28 cellular contexts compared by ENCODE assay signal in the genomic region with DNA sequence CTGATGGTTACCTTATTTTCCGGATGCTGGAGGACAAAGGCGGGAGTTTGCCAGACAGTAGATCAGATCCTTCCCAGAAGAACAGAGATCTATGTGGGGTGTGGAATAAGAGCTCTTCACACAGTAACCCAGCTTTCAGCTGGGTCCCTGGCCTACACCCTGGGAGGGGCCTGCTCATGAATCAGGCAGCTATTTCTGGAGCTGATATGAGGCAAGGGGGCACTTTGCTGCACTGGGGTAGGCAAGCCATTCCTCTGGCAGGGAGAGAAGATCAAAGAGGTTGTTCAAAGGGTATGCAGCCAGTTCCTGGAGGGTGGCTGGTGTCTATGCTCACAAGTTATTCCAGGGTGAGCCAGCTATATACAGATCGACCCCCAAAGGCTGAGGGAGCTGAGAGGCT. TPM values are rescaled to one million over a fixed set of nuclear protein-coding genes. Genes with fewer than 3 reads are reported as not detected.
DNase-seq lines count a peak whose midpoint lies in the region; ATAC-seq, FAIRE-seq and TF ChIP-seq lines count a peak whose summit lies in the region.
"Had no signal": no experiment of that assay in that cellular context is flagged by ENCODE, and none has a peak within 500 bp of the region (broad histone marks: within the 10 kb centered on the region; RNA-seq: fewer than 3 reads in every experiment).

No MANE protein-coding gene starts in this region.

- peak overlapping the region; percentile 84 for H3K27ac Mint-ChIP-seq in astrocyte (ENCODE audit: unreplicated experiment)
- no peak overlapping the region for H3K27ac Mint-ChIP-seq in WTC11
- H3K27ac Mint-ChIP-seq: activated T-cell treated with anti-CD3 and anti-CD28 coated beads, Interleukin-2, amount 50 U/mL, for 24 hours; stimulated activated memory B cell treated with anti-CD40 and anti-IgM and Interleukin-4, amounts not matched to agents 10 μg/mL and 1 μg/mL and 100 μg/mL, for 72 hours had no signal

- H3K9me3 ChIP-seq in HEK293 (ENCODE audit: control insufficient read depth, insufficient read depth, low read depth, low read length) (no peaks in the 10 kb centered on the region), astrocyte (ENCODE audit: insufficient read depth, low read depth, low read length) (no peaks in the 10 kb centered on the region), left ventricle myocardium inferior (replicated peaks) (no peaks in the 10 kb centered on the region), osteoblast (ENCODE audit: low read depth, low read length) (no peaks in the 10 kb centered on the region)
- H3K9me3 ChIP-seq: esophagus squamous epithelium, spleen, uterus had no signal

- ATAC-seq in HG03139 (IDR thresholded peaks at IDR 0.05; ENCODE audit: unreplicated experiment) (no peak), WTC11 (no peak)
- ATAC-seq in activated T-cell treated with anti-CD3 and anti-CD28 coated beads, Interleukin-2, amount 50 U/mL, for 4 hours: no peak
- ATAC-seq: stimulated activated memory B cell treated with anti-CD40 and anti-IgM and Interleukin-4, amounts not matched to agents 10 μg/mL and 1 μg/mL and 100 μg/mL, for 72 hours had no signal

- no peak for TF ChIP-seq CTCF in HEK293 (tag by site-specific recombination; IDR thresholded peaks at IDR 0.05)
- no peak for TF ChIP-seq CTCF in astrocyte (IDR thresholded peaks at IDR 0.05; ENCODE audit: insufficient read depth, low read depth, low read length)
- TF ChIP-seq CTCF in left ventricle myocardium inferior (IDR thresholded peaks at IDR 0.05; ENCODE audit: borderline replicate concordance): no peak
- no peak for TF ChIP-seq CTCF in osteoblast (IDR thresholded peaks at IDR 0.05; ENCODE audit: extremely low read depth, low read depth, low read length)
- no peak for TF ChIP-seq CTCF in WTC11 (IDR thresholded peaks at IDR 0.05)

- H3K27me3 ChIP-seq in astrocyte (ENCODE audit: insufficient read depth, low read length): no peaks in the 10 kb centered on the region
- no peaks in the 10 kb centered on the region for H3K27me3 ChIP-seq in left ventricle myocardium inferior (ENCODE audit: low read depth)
- H3K27me3 ChIP-seq in osteoblast (ENCODE audit: insufficient read depth, low read length): no peaks in the 10 kb centered on the region
- H3K27me3 ChIP-seq: brain microvascular endothelial cell, esophagus squamous epithelium, uterus had no signal

- H2AFZ ChIP-seq in astrocyte (ENCODE audit: low read depth, low read length) (no peak overlapping the region), osteoblast (ENCODE audit: low read length) (no peak overlapping the region)

- no peak overlapping the region for H3K4me3 ChIP-seq in HEK293 (ENCODE audit: low read depth, low read length)
- no peak overlapping the region for H3K4me3 ChIP-seq in astrocyte (ENCODE audit: insufficient read depth, low read depth, low read length)
- peak overlapping the region; percentile 12 for H3K4me3 ChIP-seq in left ventricle myocardium inferior
- no peak overlapping the region for H3K4me3 ChIP-seq in osteoblast (ENCODE audit: insufficient read depth, low read length)
- H3K4me3 ChIP-seq: esophagus squamous epithelium, lung, spleen, uterus had no signal

- no peak for FAIRE-seq in astrocyte (lab: Jason Lieb, UNC)
- FAIRE-seq: colon, keratinocyte had no signal

- POLR2A ChIA-PET in HEK293 (lab: Yijun Ruan, JAX) (no interaction called here), WTC11 (lab: Charles Lee) (no interaction called here)

- H3K27ac ChIP-seq in HEK293 (ENCODE audit: extremely low read depth, low read depth, low read length) (no peak overlapping the region), astrocyte (ENCODE audit: low read depth, low read length) (peak overlapping the region; percentile 30), left ventricle myocardium inferior (replicated peaks) (peak overlapping the region; percentile 71), osteoblast (ENCODE audit: low read depth, low read length) (no peak overlapping the region)
- H3K27ac ChIP-seq: brain microvascular endothelial cell, esophagus squamous epithelium, spleen, uterus had no signal

- intact Hi-C loops in left ventricle myocardium inferior (cut with micrococcal nuclease): no loop called here

- no peaks in the 10 kb centered on the region for H4K20me1 ChIP-seq in astrocyte (ENCODE audit: insufficient read depth, low read length)
- H4K20me1 ChIP-seq in osteoblast (ENCODE audit: insufficient read depth, low read length): peaks cover 8% of the 10 kb centered on the region

- H3K9me3 Mint-ChIP-seq in astrocyte (ENCODE audit: unreplicated experiment) (no peaks in the 10 kb centered on the region), WTC11 (no peaks in the 10 kb centered on the region)
- H3K9me3 Mint-ChIP-seq in activated T-cell treated with anti-CD3 and anti-CD28 coated beads, Interleukin-2, amount 50 U/mL, for 4 hours: no peaks in the 10 kb centered on the region
- H3K9me3 Mint-ChIP-seq: activated T-cell treated with anti-CD3 and anti-CD28 coated beads, Interleukin-2, amount 50 U/mL, for 24 hours; stimulated activated memory B cell treated with anti-CD40 and anti-IgM and Interleukin-4, amounts not matched to agents 10 μg/mL and 1 μg/mL and 100 μg/mL, for 72 hours had no signal

- H3K36me3 ChIP-seq in HEK293 (ENCODE audit: control insufficient read depth in 2 of 2, insufficient read depth in 1 of 2, low read length in 2 of 2) (no peaks in the 10 kb centered on the region), astrocyte (ENCODE audit: insufficient read depth, low read length) (no peaks in the 10 kb centered on the region), left ventricle myocardium inferior (no peaks in the 10 kb centered on the region), osteoblast (ENCODE audit: insufficient read depth, low read length) (no peaks in the 10 kb centered on the region)
- H3K36me3 ChIP-seq: brain microvascular endothelial cell, esophagus squamous epithelium, uterus had no signal

- no peaks in the 10 kb centered on the region for H3K79me2 ChIP-seq in astrocyte (ENCODE audit: insufficient read depth, low read length)
- peaks cover 25% of the 10 kb centered on the region for H3K79me2 ChIP-seq in osteoblast (ENCODE audit: insufficient read depth, low read length)

- no peak overlapping the region for H3K9ac ChIP-seq in astrocyte (ENCODE audit: low read length)

- peaks cover 22% of the 10 kb centered on the region for H3K4me1 ChIP-seq in HEK293 (ENCODE audit: control insufficient read depth, insufficient read depth, low read length)
- H3K4me1 ChIP-seq in astrocyte (ENCODE audit: insufficient read depth, low read length): peaks cover 45% of the 10 kb centered on the region
- H3K4me1 ChIP-seq in left ventricle myocardium inferior: peaks cover 91% of the 10 kb centered on the region
- H3K4me1 ChIP-seq in osteoblast (ENCODE audit: insufficient read depth, low read length): peaks cover 43% of the 10 kb centered on the region

- CTCF ChIA-PET in HEK293 (lab: Yijun Ruan, JAX) (interaction anchor here (0.6 to 2.6 kb wide), 3 partner anchors 128 to 1666 kb away, joined by 3 to 6 read pairs (median 5); no protein-coding TSS in a partner anchor), WTC11 (lab: Charles Lee) (interaction anchor here (0.8 to 1.6 kb wide), 2 partner anchors 16 to 18 kb away, joined by 3 to 8 read pairs; no protein-coding TSS in a partner anchor)

- H3K4me3 Mint-ChIP-seq in astrocyte (ENCODE audit: unreplicated experiment): peak overlapping the region; percentile 60
- H3K4me3 Mint-ChIP-seq in WTC11: no peak overlapping the region
- no peak overlapping the region for H3K4me3 Mint-ChIP-seq in activated T-cell treated with anti-CD3 and anti-CD28 coated beads, Interleukin-2, amount 50 U/mL, for 4 hours
- H3K4me3 Mint-ChIP-seq: activated T-cell treated with anti-CD3 and anti-CD28 coated beads, Interleukin-2, amount 50 U/mL, for 24 hours; stimulated activated memory B cell treated with anti-CD40 and anti-IgM and Interleukin-4, amounts not matched to agents 10 μg/mL and 1 μg/mL and 100 μg/mL, for 72 hours had no signal

- H3K27me3 Mint-ChIP-seq in astrocyte (ENCODE audit: low read depth, unreplicated experiment): no peaks in the 10 kb centered on the region
- no peaks in the 10 kb centered on the region for H3K27me3 Mint-ChIP-seq in WTC11 (ENCODE audit: low read depth)
- no peaks in the 10 kb centered on the region for H3K27me3 Mint-ChIP-seq in activated T-cell treated with anti-CD3 and anti-CD28 coated beads, Interleukin-2, amount 50 U/mL, for 4 hours (ENCODE audit: low read depth)
- H3K27me3 Mint-ChIP-seq: activated T-cell treated with anti-CD3 and anti-CD28 coated beads, Interleukin-2, amount 50 U/mL, for 24 hours; stimulated activated memory B cell treated with anti-CD40 and anti-IgM and Interleukin-4, amounts not matched to agents 10 μg/mL and 1 μg/mL and 100 μg/mL, for 72 hours had no signal

- H3K36me3 Mint-ChIP-seq in astrocyte (ENCODE audit: low read depth, unreplicated experiment) (peaks cover 12% of the 10 kb centered on the region), WTC11 (no peaks in the 10 kb centered on the region)
- no peaks in the 10 kb centered on the region for H3K36me3 Mint-ChIP-seq in activated T-cell treated with anti-CD3 and anti-CD28 coated beads, Interleukin-2, amount 50 U/mL, for 4 hours (ENCODE audit: insufficient read depth)

- DNase-seq in astrocyte (ENCODE audit: low read depth) (no peak), left ventricle myocardium inferior (peak; percentile 44), osteoblast (ENCODE audit: insufficient read length, low spot score, missing footprints) (peak; percentile 50), SHP77 treated with DMSO at 0.1 percent for 48 hours (lab: John Stamatoyannopoulos, UW) (no peak), WTC11 (ENCODE audit: low spot score) (no peak)
- DNase-seq in activated T-cell treated with anti-CD3 and anti-CD28 coated beads, Interleukin-2, amount 50 U/mL, for 4 hours: no peak
- DNase-seq: ACHN; activated CD4-positive, CD25-positive, alpha-beta regulatory T cell treated with anti-CD3 and anti-CD28 coated beads, Interleukin-2, amount 50 U/mL, for 72 hours; activated T-cell treated with anti-CD3 and anti-CD28 coated beads, Interleukin-2, amount 50 U/mL, for 24 hours; brain microvascular endothelial cell; DMS79; esophagus squamous epithelium; GOT3; Kasumi-1; NCI-H1092; NCI-H187 treated with DMSO at 0.1 percent for 48 hours; NCI-H69; RPMI8226; spleen; stimulated activated CD4-positive, alpha-beta T cell treated with anti-CD3 and anti-CD28 coated beads, Interleukin-2, amount 100 ng/mL, for 48 hours; T1000; uterus had no signal

- H3K4me1 Mint-ChIP-seq in astrocyte (ENCODE audit: low read depth, unreplicated experiment): peaks cover 41% of the 10 kb centered on the region
- H3K4me1 Mint-ChIP-seq in WTC11: no peaks in the 10 kb centered on the region; the same call in 1 of the 2 replicates
- H3K4me1 Mint-ChIP-seq in activated T-cell treated with anti-CD3 and anti-CD28 coated beads, Interleukin-2, amount 50 U/mL, for 4 hours (ENCODE audit: low read depth): peaks cover 17% of the 10 kb centered on the region

- H3K4me2 ChIP-seq in astrocyte (ENCODE audit: low read length) (peak overlapping the region; percentile 36), osteoblast (ENCODE audit: insufficient read depth, low read length) (no peak overlapping the region)

RNA-seq across cellular contexts. Expression of a gene that starts 48.6 kb away (rescaled TPM):
- total RNA-seq in astrocyte: 35.2 and 46.3 TPM in 2 replicates
- 93.3 TPM for total RNA-seq in left ventricle myocardium inferior
- 24.2 and 27.9 TPM in 2 replicates for total RNA-seq in osteoblast
- total RNA-seq in WTC11 (2021): 27.7 to 29.3 TPM (median 28.9 TPM) in 3 replicates
- 10 to 100 TPM; 16.4 to 20.0 (median 17.6) TPM for total RNA-seq in activated T-cell treated with anti-CD3 and anti-CD28 coated beads, Interleukin-2, amount 50 U/mL, for 4 hours

Comparison
In these comparisons a context has a peak if more than half of its experiments do, and no peak if none do; other contexts are left out.
1. H3K27ac ChIP-seq: peak in astrocyte (single experiment) and left ventricle myocardium inferior (single experiment); none in HEK293 (single experiment) and osteoblast (single experiment).
2. DNase-seq: peak in left ventricle myocardium inferior (single experiment) and osteoblast (single experiment); none in astrocyte (single experiment), SHP77 treated with DMSO at 0.1 percent for 48 hours (single experiment), WTC11 (single experiment) and activated T-cell treated with anti-CD3 and anti-CD28 coated beads, Interleukin-2, amount 50 U/mL, for 4 hours (single experiment).